Comparison of ENCODE assay signal across 1 cellular context in the genomic region with DNA sequence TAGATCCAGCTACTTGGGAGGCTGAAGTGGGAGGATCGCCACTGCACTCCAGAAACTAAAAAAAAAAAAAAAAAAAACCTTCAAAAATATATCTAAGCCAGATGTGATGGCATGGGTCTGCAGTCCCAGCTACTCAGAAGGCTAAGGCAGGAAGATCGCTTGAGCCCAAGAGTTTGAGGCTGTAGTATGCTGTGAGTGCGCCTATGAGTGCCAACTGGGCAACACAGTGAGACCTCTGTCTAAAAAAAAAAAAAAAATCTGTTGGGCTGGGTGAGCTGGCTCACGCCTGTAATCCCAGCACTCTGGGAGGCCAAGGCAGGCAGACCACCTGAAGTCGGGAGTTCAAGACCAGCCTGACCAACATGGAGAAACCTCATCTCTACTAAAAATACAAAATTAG.
TF ChIP-seq lines count a peak whose summit lies in the region.

No MANE protein-coding gene starts in this region.

TF ChIP-seq in K562, 482 proteins besides CTCF, POLR2A, EP300 and RAD21:
- TF ChIP-seq, protein P1, sequence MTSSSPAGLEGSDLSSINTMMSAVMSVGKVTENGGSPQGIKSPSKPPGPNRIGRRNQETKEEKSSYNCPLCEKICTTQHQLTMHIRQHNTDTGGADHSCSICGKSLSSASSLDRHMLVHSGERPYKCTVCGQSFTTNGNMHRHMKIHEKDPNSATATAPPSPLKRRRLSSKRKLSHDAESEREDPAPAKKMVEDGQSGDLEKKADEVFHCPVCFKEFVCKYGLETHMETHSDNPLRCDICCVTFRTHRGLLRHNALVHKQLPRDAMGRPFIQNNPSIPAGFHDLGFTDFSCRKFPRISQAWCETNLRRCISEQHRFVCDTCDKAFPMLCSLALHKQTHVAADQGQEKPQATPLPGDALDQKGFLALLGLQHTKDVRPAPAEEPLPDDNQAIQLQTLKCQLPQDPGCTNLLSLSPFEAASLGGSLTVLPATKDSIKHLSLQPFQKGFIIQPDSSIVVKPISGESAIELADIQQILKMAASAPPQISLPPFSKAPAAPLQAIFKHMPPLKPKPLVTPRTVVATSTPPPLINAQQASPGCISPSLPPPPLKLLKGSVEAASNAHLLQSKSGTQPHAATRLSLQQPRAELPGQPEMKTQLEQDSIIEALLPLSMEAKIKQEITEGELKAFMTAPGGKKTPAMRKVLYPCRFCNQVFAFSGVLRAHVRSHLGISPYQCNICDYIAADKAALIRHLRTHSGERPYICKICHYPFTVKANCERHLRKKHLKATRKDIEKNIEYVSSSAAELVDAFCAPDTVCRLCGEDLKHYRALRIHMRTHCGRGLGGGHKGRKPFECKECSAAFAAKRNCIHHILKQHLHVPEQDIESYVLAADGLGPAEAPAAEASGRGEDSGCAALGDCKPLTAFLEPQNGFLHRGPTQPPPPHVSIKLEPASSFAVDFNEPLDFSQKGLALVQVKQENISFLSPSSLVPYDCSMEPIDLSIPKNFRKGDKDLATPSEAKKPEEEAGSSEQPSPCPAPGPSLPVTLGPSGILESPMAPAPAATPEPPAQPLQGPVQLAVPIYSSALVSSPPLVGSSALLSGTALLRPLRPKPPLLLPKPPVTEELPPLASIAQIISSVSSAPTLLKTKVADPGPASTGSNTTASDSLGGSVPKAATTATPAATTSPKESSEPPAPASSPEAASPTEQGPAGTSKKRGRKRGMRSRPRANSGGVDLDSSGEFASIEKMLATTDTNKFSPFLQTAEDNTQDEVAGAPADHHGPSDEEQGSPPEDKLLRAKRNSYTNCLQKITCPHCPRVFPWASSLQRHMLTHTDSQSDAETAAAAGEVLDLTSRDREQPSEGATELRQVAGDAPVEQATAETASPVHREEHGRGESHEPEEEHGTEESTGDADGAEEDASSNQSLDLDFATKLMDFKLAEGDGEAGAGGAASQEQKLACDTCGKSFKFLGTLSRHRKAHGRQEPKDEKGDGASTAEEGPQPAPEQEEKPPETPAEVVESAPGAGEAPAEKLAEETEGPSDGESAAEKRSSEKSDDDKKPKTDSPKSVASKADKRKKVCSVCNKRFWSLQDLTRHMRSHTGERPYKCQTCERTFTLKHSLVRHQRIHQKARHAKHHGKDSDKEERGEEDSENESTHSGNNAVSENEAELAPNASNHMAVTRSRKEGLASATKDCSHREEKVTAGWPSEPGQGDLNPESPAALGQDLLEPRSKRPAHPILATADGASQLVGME (CRISPR knock-in tag; IDR thresholded peaks at IDR 0.05), result no peak
- TF ChIP-seq HEY1 (CRISPR knock-in tag; IDR thresholded peaks at IDR 0.05; ENCODE audit: borderline replicate concordance) (no peak), BCOR (IDR thresholded peaks at IDR 0.05) (peak; percentile 15; the same call in 1 of the 2 replicates), ZNF121 (CRISPR knock-in tag; conservative IDR thresholded peaks at IDR 0.05) (peak; percentile 62)
